1 cellular context compared by ENCODE assay signal in the genomic region with DNA sequence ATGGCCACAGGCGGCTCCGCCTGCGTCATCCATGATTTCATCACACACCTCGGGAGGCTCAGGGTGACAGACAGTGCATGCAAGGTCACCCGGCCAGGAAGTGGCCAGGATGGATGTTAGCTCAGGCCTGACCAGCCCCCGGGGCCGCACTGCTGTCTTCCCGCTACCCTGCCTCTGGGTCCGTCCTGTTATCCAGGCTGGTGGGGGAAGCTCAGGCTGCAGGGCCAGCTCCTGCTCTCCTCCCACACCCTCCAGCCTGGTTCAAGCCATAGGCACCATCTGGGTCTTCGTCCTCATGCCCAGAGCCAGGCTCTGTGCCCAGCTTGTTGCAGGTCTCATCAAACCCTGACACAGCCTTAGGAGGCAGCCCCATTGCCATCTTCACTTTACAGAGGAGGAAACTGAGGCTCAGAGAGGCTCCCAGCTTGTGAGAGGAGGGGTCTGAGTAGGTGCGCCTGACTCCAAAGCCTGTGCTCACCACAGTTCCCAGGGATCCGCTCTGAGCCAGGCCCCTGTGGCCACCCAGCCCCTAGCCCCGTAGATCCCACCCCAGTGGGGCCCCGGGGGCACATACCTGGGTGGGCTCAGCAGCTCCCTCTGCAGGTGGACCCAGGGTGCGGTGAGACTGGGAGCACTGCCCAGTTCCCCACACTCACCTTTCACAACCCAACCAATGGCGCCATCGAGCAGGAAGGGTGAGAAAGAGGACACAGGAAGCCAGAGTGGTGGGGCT.
TF ChIP-seq lines count a peak whose summit lies in the region.

No MANE protein-coding gene starts in this region.

TF ChIP-seq in K562, 482 proteins besides CTCF, POLR2A, EP300 and RAD21 (continued from another document and continues in another):
- TF ChIP-seq, protein P1, sequence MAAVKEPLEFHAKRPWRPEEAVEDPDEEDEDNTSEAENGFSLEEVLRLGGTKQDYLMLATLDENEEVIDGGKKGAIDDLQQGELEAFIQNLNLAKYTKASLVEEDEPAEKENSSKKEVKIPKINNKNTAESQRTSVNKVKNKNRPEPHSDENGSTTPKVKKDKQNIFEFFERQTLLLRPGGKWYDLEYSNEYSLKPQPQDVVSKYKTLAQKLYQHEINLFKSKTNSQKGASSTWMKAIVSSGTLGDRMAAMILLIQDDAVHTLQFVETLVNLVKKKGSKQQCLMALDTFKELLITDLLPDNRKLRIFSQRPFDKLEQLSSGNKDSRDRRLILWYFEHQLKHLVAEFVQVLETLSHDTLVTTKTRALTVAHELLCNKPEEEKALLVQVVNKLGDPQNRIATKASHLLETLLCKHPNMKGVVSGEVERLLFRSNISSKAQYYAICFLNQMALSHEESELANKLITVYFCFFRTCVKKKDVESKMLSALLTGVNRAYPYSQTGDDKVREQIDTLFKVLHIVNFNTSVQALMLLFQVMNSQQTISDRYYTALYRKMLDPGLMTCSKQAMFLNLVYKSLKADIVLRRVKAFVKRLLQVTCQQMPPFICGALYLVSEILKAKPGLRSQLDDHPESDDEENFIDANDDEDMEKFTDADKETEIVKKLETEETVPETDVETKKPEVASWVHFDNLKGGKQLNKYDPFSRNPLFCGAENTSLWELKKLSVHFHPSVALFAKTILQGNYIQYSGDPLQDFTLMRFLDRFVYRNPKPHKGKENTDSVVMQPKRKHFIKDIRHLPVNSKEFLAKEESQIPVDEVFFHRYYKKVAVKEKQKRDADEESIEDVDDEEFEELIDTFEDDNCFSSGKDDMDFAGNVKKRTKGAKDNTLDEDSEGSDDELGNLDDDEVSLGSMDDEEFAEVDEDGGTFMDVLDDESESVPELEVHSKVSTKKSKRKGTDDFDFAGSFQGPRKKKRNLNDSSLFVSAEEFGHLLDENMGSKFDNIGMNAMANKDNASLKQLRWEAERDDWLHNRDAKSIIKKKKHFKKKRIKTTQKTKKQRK (IDR thresholded peaks at IDR 0.05; ENCODE audit: borderline replicate concordance, low read depth, low read length) = no peak
- TF ChIP-seq HMGN3 (IDR thresholded peaks at IDR 0.05; ENCODE audit: borderline replicate concordance, extremely low read depth, insufficient read length, low read depth, low read length) (peak; percentile 63), SOX6 (IDR thresholded peaks at IDR 0.05) (peak; percentile 59), BHLHE40 (IDR thresholded peaks at IDR 0.05; ENCODE audit: low read length) (no peak; the same call in 1 of the 2 replicates), SREBF1 (IDR thresholded peaks at IDR 0.05; ENCODE audit: borderline replicate concordance, low read depth, low read length) (no peak), KDM1A (IDR thresholded peaks at IDR 0.05) (no peak), ASH1L (IDR thresholded peaks at IDR 0.05; ENCODE audit: borderline replicate concordance, low read depth, partially characterized antibody) (no peak), TOE1 (IDR thresholded peaks at IDR 0.05; ENCODE audit: borderline replicate concordance) (peak; percentile 30; the same call in 1 of the 2 replicates), TOE1 (CRISPR knock-in tag; IDR thresholded peaks at IDR 0.05; ENCODE audit: borderline replicate concordance, low read depth) (no peak), GTF2A2 (tag; IDR thresholded peaks at IDR 0.05) (no peak), NFXL1 (CRISPR knock-in tag; IDR thresholded peaks at IDR 0.05) (no peak), MXI1 (IDR thresholded peaks at IDR 0.05; ENCODE audit: low read depth, low read length) (no peak), ZNF408 (CRISPR knock-in tag; IDR thresholded peaks at IDR 0.05; ENCODE audit: low read depth) (no peak), CBX3 (IDR thresholded peaks at IDR 0.05; ENCODE audit: borderline replicate concordance in 1 of 2, low read length in 2 of 2) (no peak), ZNF551 (CRISPR knock-in tag; IDR thresholded peaks at IDR 0.05) (no peak), ZNF239 (CRISPR knock-in tag; IDR thresholded peaks at IDR 0.05) (no peak), NONO (IDR thresholded peaks at IDR 0.05; ENCODE audit: low read depth in 2 of 2, low read length in 1 of 2) (no peak), PCBP2 (IDR thresholded peaks at IDR 0.05; ENCODE audit: low read depth, low read length, poor library complexity, severe bottlenecking) (no peak), NCOA1 (IDR thresholded peaks at IDR 0.05; ENCODE audit: low read depth) (peak; percentile 90), FOSL1 (tag; conservative IDR thresholded peaks at IDR 0.05) (peak; percentile 72), ZNF79 (CRISPR knock-in tag; IDR thresholded peaks at IDR 0.05; ENCODE audit: low read depth) (no peak), PYGO2 (tag; IDR thresholded peaks at IDR 0.05) (no peak), ETV6 (IDR thresholded peaks at IDR 0.05; ENCODE audit: borderline replicate concordance in 1 of 2, low read depth in 2 of 2, low read length in 1 of 2) (no peak), ETV6 (CRISPR knock-in tag; IDR thresholded peaks at IDR 0.05; ENCODE audit: borderline replicate concordance) (no peak), DNMT1 (IDR thresholded peaks at IDR 0.05) (no peak), ZNF589 (CRISPR knock-in tag; IDR thresholded peaks at IDR 0.05; ENCODE audit: low read depth) (peak; percentile 95), NFATC3 (IDR thresholded peaks at IDR 0.05) (no peak), KAT8 (IDR thresholded peaks at IDR 0.05; ENCODE audit: low read depth) (no peak), MTF1 (CRISPR knock-in tag; IDR thresholded peaks at IDR 0.05; ENCODE audit: borderline replicate concordance) (0 out of 2 replicates have a peak, but pooled peaks have one; percentile 15), ZKSCAN8 (CRISPR knock-in tag; IDR thresholded peaks at IDR 0.05) (peak; percentile 74; the same call in 1 of the 2 replicates), ZNF316 (IDR thresholded peaks at IDR 0.05) (peak; percentile 7; the same call in 1 of the 2 replicates), MEF2D (tag; conservative IDR thresholded peaks at IDR 0.05; ENCODE audit: low read depth) (peak; percentile 65; the same call in 1 of the 2 replicates), PHB (CRISPR knock-in tag; IDR thresholded peaks at IDR 0.05) (no peak)
- TF ChIP-seq, protein P2, sequence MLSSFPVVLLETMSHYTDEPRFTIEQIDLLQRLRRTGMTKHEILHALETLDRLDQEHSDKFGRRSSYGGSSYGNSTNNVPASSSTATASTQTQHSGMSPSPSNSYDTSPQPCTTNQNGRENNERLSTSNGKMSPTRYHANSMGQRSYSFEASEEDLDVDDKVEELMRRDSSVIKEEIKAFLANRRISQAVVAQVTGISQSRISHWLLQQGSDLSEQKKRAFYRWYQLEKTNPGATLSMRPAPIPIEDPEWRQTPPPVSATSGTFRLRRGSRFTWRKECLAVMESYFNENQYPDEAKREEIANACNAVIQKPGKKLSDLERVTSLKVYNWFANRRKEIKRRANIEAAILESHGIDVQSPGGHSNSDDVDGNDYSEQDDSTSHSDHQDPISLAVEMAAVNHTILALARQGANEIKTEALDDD (IDR thresholded peaks at IDR 0.05) = no peak
- TF ChIP-seq, protein P3, sequence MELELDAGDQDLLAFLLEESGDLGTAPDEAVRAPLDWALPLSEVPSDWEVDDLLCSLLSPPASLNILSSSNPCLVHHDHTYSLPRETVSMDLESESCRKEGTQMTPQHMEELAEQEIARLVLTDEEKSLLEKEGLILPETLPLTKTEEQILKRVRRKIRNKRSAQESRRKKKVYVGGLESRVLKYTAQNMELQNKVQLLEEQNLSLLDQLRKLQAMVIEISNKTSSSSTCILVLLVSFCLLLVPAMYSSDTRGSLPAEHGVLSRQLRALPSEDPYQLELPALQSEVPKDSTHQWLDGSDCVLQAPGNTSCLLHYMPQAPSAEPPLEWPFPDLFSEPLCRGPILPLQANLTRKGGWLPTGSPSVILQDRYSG (tag; conservative IDR thresholded peaks at IDR 0.05; ENCODE audit: low read depth) = peak; percentile 84
- TF ChIP-seq, protein P4, sequence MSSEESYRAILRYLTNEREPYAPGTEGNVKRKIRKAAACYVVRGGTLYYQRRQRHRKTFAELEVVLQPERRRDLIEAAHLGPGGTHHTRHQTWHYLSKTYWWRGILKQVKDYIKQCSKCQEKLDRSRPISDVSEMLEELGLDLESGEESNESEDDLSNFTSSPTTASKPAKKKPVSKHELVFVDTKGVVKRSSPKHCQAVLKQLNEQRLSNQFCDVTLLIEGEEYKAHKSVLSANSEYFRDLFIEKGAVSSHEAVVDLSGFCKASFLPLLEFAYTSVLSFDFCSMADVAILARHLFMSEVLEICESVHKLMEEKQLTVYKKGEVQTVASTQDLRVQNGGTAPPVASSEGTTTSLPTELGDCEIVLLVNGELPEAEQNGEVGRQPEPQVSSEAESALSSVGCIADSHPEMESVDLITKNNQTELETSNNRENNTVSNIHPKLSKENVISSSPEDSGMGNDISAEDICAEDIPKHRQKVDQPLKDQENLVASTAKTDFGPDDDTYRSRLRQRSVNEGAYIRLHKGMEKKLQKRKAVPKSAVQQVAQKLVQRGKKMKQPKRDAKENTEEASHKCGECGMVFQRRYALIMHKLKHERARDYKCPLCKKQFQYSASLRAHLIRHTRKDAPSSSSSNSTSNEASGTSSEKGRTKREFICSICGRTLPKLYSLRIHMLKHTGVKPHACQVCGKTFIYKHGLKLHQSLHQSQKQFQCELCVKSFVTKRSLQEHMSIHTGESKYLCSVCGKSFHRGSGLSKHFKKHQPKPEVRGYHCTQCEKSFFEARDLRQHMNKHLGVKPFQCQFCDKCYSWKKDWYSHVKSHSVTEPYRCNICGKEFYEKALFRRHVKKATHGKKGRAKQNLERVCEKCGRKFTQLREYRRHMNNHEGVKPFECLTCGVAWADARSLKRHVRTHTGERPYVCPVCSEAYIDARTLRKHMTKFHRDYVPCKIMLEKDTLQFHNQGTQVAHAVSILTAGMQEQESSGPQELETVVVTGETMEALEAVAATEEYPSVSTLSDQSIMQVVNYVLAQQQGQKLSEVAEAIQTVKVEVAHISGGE (CRISPR knock-in tag; IDR thresholded peaks at IDR 0.05) = no peak
- TF ChIP-seq, protein P5, sequence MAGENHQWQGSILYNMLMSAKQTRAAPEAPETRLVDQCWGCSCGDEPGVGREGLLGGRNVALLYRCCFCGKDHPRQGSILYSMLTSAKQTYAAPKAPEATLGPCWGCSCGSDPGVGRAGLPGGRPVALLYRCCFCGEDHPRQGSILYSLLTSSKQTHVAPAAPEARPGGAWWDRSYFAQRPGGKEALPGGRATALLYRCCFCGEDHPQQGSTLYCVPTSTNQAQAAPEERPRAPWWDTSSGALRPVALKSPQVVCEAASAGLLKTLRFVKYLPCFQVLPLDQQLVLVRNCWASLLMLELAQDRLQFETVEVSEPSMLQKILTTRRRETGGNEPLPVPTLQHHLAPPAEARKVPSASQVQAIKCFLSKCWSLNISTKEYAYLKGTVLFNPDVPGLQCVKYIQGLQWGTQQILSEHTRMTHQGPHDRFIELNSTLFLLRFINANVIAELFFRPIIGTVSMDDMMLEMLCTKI (IDR thresholded peaks at IDR 0.05; ENCODE audit: partially characterized antibody) = no peak
- TF ChIP-seq, protein P6, sequence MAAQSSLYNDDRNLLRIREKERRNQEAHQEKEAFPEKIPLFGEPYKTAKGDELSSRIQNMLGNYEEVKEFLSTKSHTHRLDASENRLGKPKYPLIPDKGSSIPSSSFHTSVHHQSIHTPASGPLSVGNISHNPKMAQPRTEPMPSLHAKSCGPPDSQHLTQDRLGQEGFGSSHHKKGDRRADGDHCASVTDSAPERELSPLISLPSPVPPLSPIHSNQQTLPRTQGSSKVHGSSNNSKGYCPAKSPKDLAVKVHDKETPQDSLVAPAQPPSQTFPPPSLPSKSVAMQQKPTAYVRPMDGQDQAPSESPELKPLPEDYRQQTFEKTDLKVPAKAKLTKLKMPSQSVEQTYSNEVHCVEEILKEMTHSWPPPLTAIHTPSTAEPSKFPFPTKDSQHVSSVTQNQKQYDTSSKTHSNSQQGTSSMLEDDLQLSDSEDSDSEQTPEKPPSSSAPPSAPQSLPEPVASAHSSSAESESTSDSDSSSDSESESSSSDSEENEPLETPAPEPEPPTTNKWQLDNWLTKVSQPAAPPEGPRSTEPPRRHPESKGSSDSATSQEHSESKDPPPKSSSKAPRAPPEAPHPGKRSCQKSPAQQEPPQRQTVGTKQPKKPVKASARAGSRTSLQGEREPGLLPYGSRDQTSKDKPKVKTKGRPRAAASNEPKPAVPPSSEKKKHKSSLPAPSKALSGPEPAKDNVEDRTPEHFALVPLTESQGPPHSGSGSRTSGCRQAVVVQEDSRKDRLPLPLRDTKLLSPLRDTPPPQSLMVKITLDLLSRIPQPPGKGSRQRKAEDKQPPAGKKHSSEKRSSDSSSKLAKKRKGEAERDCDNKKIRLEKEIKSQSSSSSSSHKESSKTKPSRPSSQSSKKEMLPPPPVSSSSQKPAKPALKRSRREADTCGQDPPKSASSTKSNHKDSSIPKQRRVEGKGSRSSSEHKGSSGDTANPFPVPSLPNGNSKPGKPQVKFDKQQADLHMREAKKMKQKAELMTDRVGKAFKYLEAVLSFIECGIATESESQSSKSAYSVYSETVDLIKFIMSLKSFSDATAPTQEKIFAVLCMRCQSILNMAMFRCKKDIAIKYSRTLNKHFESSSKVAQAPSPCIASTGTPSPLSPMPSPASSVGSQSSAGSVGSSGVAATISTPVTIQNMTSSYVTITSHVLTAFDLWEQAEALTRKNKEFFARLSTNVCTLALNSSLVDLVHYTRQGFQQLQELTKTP (IDR thresholded peaks at IDR 0.05; ENCODE audit: low read depth in 1 of 2, partially characterized antibody in 2 of 2) = no peak
- TF ChIP-seq, protein P7, sequence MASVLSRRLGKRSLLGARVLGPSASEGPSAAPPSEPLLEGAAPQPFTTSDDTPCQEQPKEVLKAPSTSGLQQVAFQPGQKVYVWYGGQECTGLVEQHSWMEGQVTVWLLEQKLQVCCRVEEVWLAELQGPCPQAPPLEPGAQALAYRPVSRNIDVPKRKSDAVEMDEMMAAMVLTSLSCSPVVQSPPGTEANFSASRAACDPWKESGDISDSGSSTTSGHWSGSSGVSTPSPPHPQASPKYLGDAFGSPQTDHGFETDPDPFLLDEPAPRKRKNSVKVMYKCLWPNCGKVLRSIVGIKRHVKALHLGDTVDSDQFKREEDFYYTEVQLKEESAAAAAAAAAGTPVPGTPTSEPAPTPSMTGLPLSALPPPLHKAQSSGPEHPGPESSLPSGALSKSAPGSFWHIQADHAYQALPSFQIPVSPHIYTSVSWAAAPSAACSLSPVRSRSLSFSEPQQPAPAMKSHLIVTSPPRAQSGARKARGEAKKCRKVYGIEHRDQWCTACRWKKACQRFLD (CRISPR knock-in tag; IDR thresholded peaks at IDR 0.05) = peak; percentile 93
- TF ChIP-seq, protein P8, sequence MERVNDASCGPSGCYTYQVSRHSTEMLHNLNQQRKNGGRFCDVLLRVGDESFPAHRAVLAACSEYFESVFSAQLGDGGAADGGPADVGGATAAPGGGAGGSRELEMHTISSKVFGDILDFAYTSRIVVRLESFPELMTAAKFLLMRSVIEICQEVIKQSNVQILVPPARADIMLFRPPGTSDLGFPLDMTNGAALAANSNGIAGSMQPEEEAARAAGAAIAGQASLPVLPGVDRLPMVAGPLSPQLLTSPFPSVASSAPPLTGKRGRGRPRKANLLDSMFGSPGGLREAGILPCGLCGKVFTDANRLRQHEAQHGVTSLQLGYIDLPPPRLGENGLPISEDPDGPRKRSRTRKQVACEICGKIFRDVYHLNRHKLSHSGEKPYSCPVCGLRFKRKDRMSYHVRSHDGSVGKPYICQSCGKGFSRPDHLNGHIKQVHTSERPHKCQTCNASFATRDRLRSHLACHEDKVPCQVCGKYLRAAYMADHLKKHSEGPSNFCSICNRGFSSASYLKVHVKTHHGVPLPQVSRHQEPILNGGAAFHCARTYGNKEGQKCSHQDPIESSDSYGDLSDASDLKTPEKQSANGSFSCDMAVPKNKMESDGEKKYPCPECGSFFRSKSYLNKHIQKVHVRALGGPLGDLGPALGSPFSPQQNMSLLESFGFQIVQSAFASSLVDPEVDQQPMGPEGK (CRISPR knock-in tag; IDR thresholded peaks at IDR 0.05; ENCODE audit: borderline replicate concordance) = no peak
